In the genomic region with DNA sequence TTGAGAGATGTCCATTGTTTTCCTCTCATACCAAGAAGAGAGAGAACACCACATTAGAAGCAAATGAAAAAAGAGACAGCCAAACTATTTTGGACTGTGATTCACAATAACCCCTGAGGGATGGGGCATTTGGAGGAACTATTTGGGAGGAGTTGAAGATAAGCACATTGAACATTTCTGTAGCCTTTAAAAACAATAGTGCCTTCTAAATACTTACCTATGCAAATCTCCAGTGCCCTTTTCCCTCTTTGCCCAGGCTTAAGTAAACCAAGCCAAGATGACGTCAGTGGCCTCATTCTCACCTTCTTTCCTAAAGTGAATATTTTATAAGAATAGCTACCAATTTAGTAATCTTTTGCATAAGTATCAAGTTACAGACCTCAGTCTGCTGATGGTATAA, we compare ENCODE assay signal across 18 cellular contexts.
DNase-seq lines count a peak whose midpoint lies in the region; ATAC-seq, FAIRE-seq and TF ChIP-seq lines count a peak whose summit lies in the region.
"Had no signal": no experiment of that assay in that cellular context is flagged by ENCODE, and none has a peak within 500 bp of the region (broad histone marks: within the 10 kb centered on the region; RNA-seq: fewer than 3 reads in every experiment).

No MANE protein-coding gene starts in this region.

- H3K36me3 Mint-ChIP-seq in astrocyte (ENCODE audit: low read depth, unreplicated experiment) (no peaks in the 10 kb centered on the region), progenitor cell of endocrine pancreas (ENCODE audit: insufficient read depth) (no peaks in the 10 kb centered on the region)

- H3K4me2 ChIP-seq in astrocyte (ENCODE audit: low read length): no peak overlapping the region
- H3K4me2 ChIP-seq: KMS-11, PC-9 had no signal

- H3K27me3 Mint-ChIP-seq in astrocyte (ENCODE audit: low read depth, unreplicated experiment): no peaks in the 10 kb centered on the region
- no peaks in the 10 kb centered on the region for H3K27me3 Mint-ChIP-seq in progenitor cell of endocrine pancreas

- no peak overlapping the region for H2AFZ ChIP-seq in astrocyte (ENCODE audit: low read depth, low read length)
- H2AFZ ChIP-seq: PC-9 had no signal

- H4K20me1 ChIP-seq in astrocyte (ENCODE audit: insufficient read depth, low read length): no peaks in the 10 kb centered on the region

- H3K36me3 ChIP-seq in HEK293 (ENCODE audit: control insufficient read depth in 2 of 2, insufficient read depth in 1 of 2, low read length in 2 of 2) (no peaks in the 10 kb centered on the region), astrocyte (ENCODE audit: insufficient read depth, low read length) (no peaks in the 10 kb centered on the region), heart right ventricle (no peaks in the 10 kb centered on the region)

- TF ChIP-seq CTCF in HEK293 (tag by site-specific recombination; IDR thresholded peaks at IDR 0.05) (no peak), astrocyte (IDR thresholded peaks at IDR 0.05; ENCODE audit: insufficient read depth, low read depth, low read length) (no peak), heart right ventricle (IDR thresholded peaks at IDR 0.05) (no peak), retinal pigment epithelial cell (conservative IDR thresholded peaks at IDR 0.05; ENCODE audit: low read depth, low read length) (no peak), progenitor cell of endocrine pancreas (IDR thresholded peaks at IDR 0.05; ENCODE audit: unreplicated experiment) (no peak)

- H3K4me1 Mint-ChIP-seq in astrocyte (ENCODE audit: low read depth, unreplicated experiment) (peaks cover 25% of the 10 kb centered on the region), progenitor cell of endocrine pancreas (ENCODE audit: low read depth) (peaks cover 3% of the 10 kb centered on the region)

- H3K9me3 ChIP-seq in HEK293 (ENCODE audit: control insufficient read depth, insufficient read depth, low read depth, low read length) (no peaks in the 10 kb centered on the region), astrocyte (ENCODE audit: insufficient read depth, low read depth, low read length) (no peaks in the 10 kb centered on the region), heart right ventricle (peaks cover 0 to 4% (median 0%) of the 10 kb centered on the region in 11 donors)

- H3K27ac Mint-ChIP-seq in astrocyte (ENCODE audit: unreplicated experiment) (no peak overlapping the region), progenitor cell of endocrine pancreas (no peak overlapping the region)
- H3K27ac Mint-ChIP-seq: HFFc6 had no signal

- CTCF ChIA-PET in HEK293 (lab: Yijun Ruan, JAX): interaction anchor here (0.6 to 0.9 kb wide), 3 partner anchors 17 to 915 kb away, joined by 3 to 4 read pairs (median 3); no protein-coding TSS in a partner anchor

- H3K4me3 Mint-ChIP-seq in astrocyte (ENCODE audit: unreplicated experiment) (no peak overlapping the region), progenitor cell of endocrine pancreas (ENCODE audit: low read depth) (no peak overlapping the region)
- H3K4me3 Mint-ChIP-seq: HFFc6 had no signal

- H3K27ac ChIP-seq in HEK293 (ENCODE audit: extremely low read depth, low read depth, low read length) (no peak overlapping the region), astrocyte (ENCODE audit: low read depth, low read length) (no peak overlapping the region), heart right ventricle (peak overlapping the region; percentile 29 to 77 (median 62))
- H3K27ac ChIP-seq: C4-2B, KMS-11, PC-9 had no signal

- H3K9ac ChIP-seq in astrocyte (ENCODE audit: low read length): no peak overlapping the region
- H3K9ac ChIP-seq: KMS-11 had no signal

- ATAC-seq in heart right ventricle: peak in 1 of 8 donors; percentile 12

- H3K27me3 ChIP-seq in astrocyte (ENCODE audit: insufficient read depth, low read length): no peaks in the 10 kb centered on the region
- no peaks in the 10 kb centered on the region for H3K27me3 ChIP-seq in heart right ventricle

- H3K4me1 ChIP-seq in HEK293 (ENCODE audit: control insufficient read depth, insufficient read depth, low read length): peaks cover 4% of the 10 kb centered on the region; the same call in 1 of the 2 replicates
- peaks cover 5% of the 10 kb centered on the region for H3K4me1 ChIP-seq in astrocyte (ENCODE audit: insufficient read depth, low read length)
- H3K4me1 ChIP-seq in heart right ventricle: peaks cover 3 to 72% (median 38%) of the 10 kb centered on the region in 9 donors

- intact Hi-C loops in heart right ventricle (cut with DNase I): loop anchor here in 1 of 10 donors (5.0 to 10.0 kb wide), 2 partner anchors 46 to 126 kb away; no protein-coding TSS in a partner anchor

- H3K4me3 ChIP-seq in HEK293 (ENCODE audit: low read depth, low read length) (no peak overlapping the region), astrocyte (ENCODE audit: insufficient read depth, low read depth, low read length) (no peak overlapping the region), heart right ventricle (no peak overlapping the region), retinal pigment epithelial cell (ENCODE audit: low read length) (no peak overlapping the region)
- H3K4me3 ChIP-seq: PC-9 had no signal

- no peak for FAIRE-seq in astrocyte (lab: Jason Lieb, UNC)
- FAIRE-seq: H54 had no signal

- 50 to 67% methylated on average over 1 of the region's 1 CpG for WGBS in heart right ventricle, 2 donors

- DNase-seq in astrocyte (ENCODE audit: low read depth) (peak; percentile 20), heart right ventricle (no peak), retinal pigment epithelial cell (ENCODE audit: low read depth) (peak; percentile 62), AML-193 (lab: John Stamatoyannopoulos, UW) (no peak), progenitor cell of endocrine pancreas (ENCODE audit: low spot score, unreplicated experiment) (no peak), anterior cingulate cortex (lab: John Stamatoyannopoulos, UW) (no peak)
- DNase-seq: ACHN, DND-41, HFFc6, NCI-H1417 treated with DMSO at 0.1 percent for 48 hours, NCI-H1930, NCI-H345, NCI-H524 treated with DMSO at 0.1 percent for 48 hours, PC-9 had no signal

- no peaks in the 10 kb centered on the region for H3K79me2 ChIP-seq in astrocyte (ENCODE audit: insufficient read depth, low read length)

- POLR2A ChIA-PET in HEK293 (lab: Yijun Ruan, JAX): no interaction called here

- H3K9me3 Mint-ChIP-seq in astrocyte (ENCODE audit: unreplicated experiment): no peaks in the 10 kb centered on the region
- no peaks in the 10 kb centered on the region for H3K9me3 Mint-ChIP-seq in progenitor cell of endocrine pancreas (ENCODE audit: low read depth)
- H3K9me3 Mint-ChIP-seq: HFFc6 had no signal

TF ChIP-seq in HEK293, 187 proteins besides CTCF, POLR2A, EP300 and RAD21:
- TF ChIP-seq, protein P1, sequence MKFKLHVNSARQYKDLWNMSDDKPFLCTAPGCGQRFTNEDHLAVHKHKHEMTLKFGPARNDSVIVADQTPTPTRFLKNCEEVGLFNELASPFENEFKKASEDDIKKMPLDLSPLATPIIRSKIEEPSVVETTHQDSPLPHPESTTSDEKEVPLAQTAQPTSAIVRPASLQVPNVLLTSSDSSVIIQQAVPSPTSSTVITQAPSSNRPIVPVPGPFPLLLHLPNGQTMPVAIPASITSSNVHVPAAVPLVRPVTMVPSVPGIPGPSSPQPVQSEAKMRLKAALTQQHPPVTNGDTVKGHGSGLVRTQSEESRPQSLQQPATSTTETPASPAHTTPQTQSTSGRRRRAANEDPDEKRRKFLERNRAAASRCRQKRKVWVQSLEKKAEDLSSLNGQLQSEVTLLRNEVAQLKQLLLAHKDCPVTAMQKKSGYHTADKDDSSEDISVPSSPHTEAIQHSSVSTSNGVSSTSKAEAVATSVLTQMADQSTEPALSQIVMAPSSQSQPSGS (tag by site-specific recombination; IDR thresholded peaks at IDR 0.05; ENCODE audit: low read depth): peak; percentile 29; the same call in 1 of the 2 replicates
- no peak for TF ChIP-seq ZNF37A (tag by site-specific recombination; IDR thresholded peaks at IDR 0.05)

Comparison
In these comparisons a context has a peak if more than half of its experiments do, and no peak if none do; other contexts are left out.
1. H3K27ac ChIP-seq: peak in heart right ventricle (10 of 10); none in HEK293 (single experiment) and astrocyte (single experiment).
2. DNase-seq: peak in astrocyte (single experiment) and retinal pigment epithelial cell (single experiment); none in heart right ventricle (0 of 2), AML-193 (0 of 2), progenitor cell of endocrine pancreas (single experiment) and anterior cingulate cortex (0 of 58).